Comparison of ENCODE assay signal across 8 cellular contexts in genomic region chrX:24146283-24146865, GRCh38. TPM values are rescaled to one million over a fixed set of nuclear protein-coding genes. Genes with fewer than 3 reads are reported as not detected.
A peak's percentile ranks its signal among the peaks of the same experiment; 100 is the strongest.
DNase-seq lines count a peak whose midpoint lies in the region; ATAC-seq and TF ChIP-seq lines count a peak whose summit lies in the region.

No MANE protein-coding gene starts in this region.

- POLR2A ChIA-PET in MCF 10A (lab: Yijun Ruan, JAX) = interaction anchor here (0.6 to 1.4 kb wide), 6 partner anchors 16 to 125 kb away, joined by 3 to 12 read pairs (median 4); partner anchors contain the start of gene EIF2S3

- peak overlapping the region; percentile 24 to 59 for H3K4me3 Mint-ChIP-seq in CD14-positive monocyte
- H3K4me3 Mint-ChIP-seq in IgD-negative memory B cell = peak overlapping the region; percentile 16 to 90 (median 82)
- peak overlapping the region; percentile 63 for H3K4me3 Mint-ChIP-seq in MCF 10A (ENCODE audit: unreplicated experiment)

- H3K36me3 Mint-ChIP-seq in CD14-positive monocyte = no peaks in the 10 kb centered on the region
- H3K36me3 Mint-ChIP-seq in IgD-negative memory B cell = peaks cover 3% of the 10 kb centered on the region
- H3K36me3 Mint-ChIP-seq in MCF 10A (ENCODE audit: insufficient read depth, unreplicated experiment) = no peaks in the 10 kb centered on the region

- peak overlapping the region; percentile 27 for H3K27ac ChIP-seq in neutrophil

- no peaks in the 10 kb centered on the region for H3K36me3 ChIP-seq in neutrophil

- TF ChIP-seq CTCF in CD14-positive monocyte (IDR thresholded peaks at IDR 0.05) (no peak), MCF 10A (IDR thresholded peaks at IDR 0.05; ENCODE audit: unreplicated experiment) (no peak), neutrophil (IDR thresholded peaks at IDR 0.05) (no peak)

- peak overlapping the region in 5 of 7 donors; percentile 30 to 74 (median 45) for H3K27ac Mint-ChIP-seq in CD14-positive monocyte
- H3K27ac Mint-ChIP-seq in IgD-negative memory B cell = peak overlapping the region; percentile 47 to 99 (median 98)
- peak overlapping the region; percentile 92 for H3K27ac Mint-ChIP-seq in MCF 10A (ENCODE audit: low read depth, unreplicated experiment)

- peaks cover 23% of the 10 kb centered on the region for H3K4me1 Mint-ChIP-seq in CD14-positive monocyte
- peaks cover 27 to 33% (median 27%) of the 10 kb centered on the region in 3 donors for H3K4me1 Mint-ChIP-seq in IgD-negative memory B cell
- peaks cover 33% of the 10 kb centered on the region for H3K4me1 Mint-ChIP-seq in MCF 10A (ENCODE audit: insufficient read depth, unreplicated experiment)

- DNase-seq in CD14-positive monocyte (ENCODE audit: low spot score) (no peak), MCF 10A (ENCODE audit: unreplicated experiment) (no peak), NCI-H187 (lab: John Stamatoyannopoulos, UW) (no peak), islet precursor cell (no peak)

- H3K9me3 ChIP-seq in neutrophil = no peaks in the 10 kb centered on the region

- peaks cover 14 to 23% of the 10 kb centered on the region in 2 experiments for H3K4me1 ChIP-seq in neutrophil (ENCODE audit: control insufficient read depth in 1 of 2, insufficient read depth in 1 of 2, low read depth in 1 of 2, low read length in 1 of 2)

- no peak overlapping the region for H3K4me3 ChIP-seq in neutrophil (ENCODE audit: low read depth in 1 of 2, low read length in 1 of 2)

- H3K9me3 Mint-ChIP-seq in CD14-positive monocyte (no peaks in the 10 kb centered on the region), IgD-negative memory B cell (no peaks in the 10 kb centered on the region), MCF 10A (ENCODE audit: unreplicated experiment) (no peaks in the 10 kb centered on the region)

- BruUV-seq in MCF 10A (replicated peaks; lab: Mats Ljungman, UMichigan) = no TSS peak

- ATAC-seq in HG02970 (IDR thresholded peaks at IDR 0.05; ENCODE audit: low FRiP score, unreplicated experiment) = no peak
- no peak for ATAC-seq in HG02798 (IDR thresholded peaks at IDR 0.05; ENCODE audit: poor library complexity, unreplicated experiment)

- CTCF ChIA-PET in MCF 10A (lab: Yijun Ruan, JAX) = interaction anchor here (0.7 kb wide), 2 partner anchors 46 to 357 kb away, joined by 3 to 4 read pairs; no protein-coding TSS in a partner anchor

- peaks cover 0 to 2% (median 1%) of the 10 kb centered on the region in 3 donors for H3K27me3 Mint-ChIP-seq in CD14-positive monocyte (ENCODE audit: low read depth in 3 of 3)
- no peaks in the 10 kb centered on the region for H3K27me3 Mint-ChIP-seq in IgD-negative memory B cell
- no peaks in the 10 kb centered on the region for H3K27me3 Mint-ChIP-seq in MCF 10A (ENCODE audit: insufficient read depth, unreplicated experiment)

- intact Hi-C loops in CD14-positive monocyte (cut with micrococcal nuclease) = no loop called here
- intact Hi-C loops in MCF 10A (cut with micrococcal nuclease) = no loop called here

- H3K27me3 ChIP-seq in neutrophil = no peaks in the 10 kb centered on the region

RNA-seq across cellular contexts. Expression of gene ZFX, which starts 3.2 kb away (rescaled TPM):
- polyA plus RNA-seq in CD14-positive monocyte (10 to 100 TPM; 22.3 to 31.1 TPM), IgD-negative memory B cell (39.1 TPM)
- total RNA-seq in MCF 10A (2022) = 69.6 and 72.3 TPM in 2 replicates

Comparison
In these comparisons a context has a peak if more than half of its experiments do, and no peak if none do; other contexts are left out.
1. H3K27ac Mint-ChIP-seq: peak in every context shown above with its lines; median percentile 98 in IgD-negative memory B cell; 92 in MCF 10A; 45 in CD14-positive monocyte.